ENCODE assay signal across 8 cellular contexts in genomic region chr14:20631821-20632389, GRCh38. TPM values are rescaled to one million over a fixed set of nuclear protein-coding genes. Genes with fewer than 3 reads are reported as not detected.
DNase-seq lines count a peak whose midpoint lies in the region; ATAC-seq and TF ChIP-seq lines count a peak whose summit lies in the region.

No MANE protein-coding gene starts in this region.

- no peaks in the 10 kb centered on the region for H3K36me3 Mint-ChIP-seq in activated naive CD8-positive, alpha-beta T cell

- no peak for TF ChIP-seq POLR2A in IMR-90 (IDR thresholded peaks at IDR 0.05; ENCODE audit: low read depth, low read length)

- H2AFZ ChIP-seq in IMR-90 (replicated peaks; ENCODE audit: low read length, poor library complexity), result no peak overlapping the region

- H4K5ac ChIP-seq in IMR-90 (ENCODE audit: low read depth, low read length), result no peak overlapping the region

- H3K9ac ChIP-seq in IMR-90 (ENCODE audit: low read depth, low read length), result no peak overlapping the region

- no peak for TF ChIP-seq RAD21 in IMR-90 (IDR thresholded peaks at IDR 0.05; ENCODE audit: low read length)

- H3K27me3 ChIP-seq in IMR-90 (ENCODE audit: control insufficient read depth, insufficient read depth, low read length), result peaks cover 4% of the 10 kb centered on the region

- no peak overlapping the region for H3K4ac ChIP-seq in IMR-90 (ENCODE audit: low read depth, low read length)

- H3K4me1 Mint-ChIP-seq in activated naive CD8-positive, alpha-beta T cell (ENCODE audit: low read depth), result peaks cover 59% of the 10 kb centered on the region

- H3K27ac ChIP-seq in IMR-90 (ENCODE audit: insufficient read depth, low read length), result no peak overlapping the region

- no TSS peak for BruUV-seq in IMR-90 (replicated peaks; lab: Mats Ljungman, UMichigan)

- H3K27ac Mint-ChIP-seq in activated naive CD8-positive, alpha-beta T cell, result no peak overlapping the region

- no peak overlapping the region for H2BK5ac ChIP-seq in IMR-90 (ENCODE audit: low read depth, low read length, poor library complexity, severe bottlenecking)

- no peaks in the 10 kb centered on the region for H3K4me1 ChIP-seq in IMR-90 (ENCODE audit: control insufficient read depth, insufficient read depth, low read length)

- peaks cover 4% of the 10 kb centered on the region; the same call in 1 of the 2 replicates for H4K20me1 ChIP-seq in IMR-90 (ENCODE audit: insufficient read depth, low read length)

- peak overlapping the region; percentile 71 for H3K4me2 ChIP-seq in IMR-90 (ENCODE audit: low read depth, low read length)

- H4K91ac ChIP-seq in IMR-90 (ENCODE audit: insufficient read depth, low read depth, low read length), result no peak overlapping the region

- no peak overlapping the region for H2BK120ac ChIP-seq in IMR-90 (ENCODE audit: low read depth, low read length)

- TF ChIP-seq CTCF in IMR-90 (conservative IDR thresholded peaks at IDR 0.05; ENCODE audit: low read depth, low read length), result no peak
- TF ChIP-seq CTCF in GM20000 (IDR thresholded peaks at IDR 0.05; ENCODE audit: extremely low read depth, missing control alignments), result no peak

- no peaks in the 10 kb centered on the region for H3K9me3 ChIP-seq in IMR-90 (ENCODE audit: control insufficient read depth, insufficient read depth, low read length)

- H2BK15ac ChIP-seq in IMR-90 (ENCODE audit: low read depth, low read length), result no peak overlapping the region

- H3K27me3 Mint-ChIP-seq in activated naive CD8-positive, alpha-beta T cell, result no peaks in the 10 kb centered on the region

- no peak overlapping the region for H2BK20ac ChIP-seq in IMR-90 (ENCODE audit: low read depth, low read length)

- H2AK5ac ChIP-seq in IMR-90 (ENCODE audit: low read depth, low read length), result no peak overlapping the region

- ATAC-seq in IMR-90 (ENCODE audit: low read depth), result no peak; the same call in 1 of the 2 replicates
- ATAC-seq in left cardiac atrium, result peak; percentile 87 to 90
- no peak for ATAC-seq in HG03025 (IDR thresholded peaks at IDR 0.05; ENCODE audit: low FRiP score, unreplicated experiment)
- ATAC-seq in HG03342 (IDR thresholded peaks at IDR 0.05; ENCODE audit: unreplicated experiment), result no peak

- peak overlapping the region; percentile 30; the same call in 1 of the 2 replicates for H3K4me3 ChIP-seq in IMR-90 (ENCODE audit: insufficient read depth, low read depth, low read length)

- intact Hi-C loops in IMR-90 (cut with micrococcal nuclease) (loop anchor here (2.0 to 5.0 kb wide), 2 partner anchors 19 to 340 kb away; no protein-coding TSS in a partner anchor), left cardiac atrium (cut with DNase I) (loop anchor here in 1 of 2 donors (2.0 kb wide), 1 partner anchor 15 kb away; no protein-coding TSS in a partner anchor), posterior vena cava (cut with DNase I) (no loop called here)

- H3K4me3 Mint-ChIP-seq in activated naive CD8-positive, alpha-beta T cell, result peak overlapping the region; percentile 92

- H3K9me1 ChIP-seq in IMR-90 (ENCODE audit: insufficient read depth, low read length), result no peaks in the 10 kb centered on the region

- POLR2A ChIA-PET in IMR-90 (lab: Charles Lee; ENCODE audit: unreplicated experiment), result interaction anchor here (0.6 kb wide), 1 partner anchor 59 kb away, joined by 4 read pairs; no protein-coding TSS in a partner anchor

- H2AK9ac ChIP-seq in IMR-90 (replicated peaks; ENCODE audit: low read depth, low read length, poor library complexity), result no peak overlapping the region

- H3K18ac ChIP-seq in IMR-90 (ENCODE audit: low read depth, low read length), result no peak overlapping the region

- H3K14ac ChIP-seq in IMR-90 (replicated peaks; ENCODE audit: low read depth, low read length), result no peak overlapping the region

- peak; percentile 87 for DNase-seq in Daoy (ENCODE audit: low read depth)
- peak; percentile 56 for DNase-seq in IMR-90
- peak; percentile 80 for DNase-seq in left cardiac atrium
- peak; percentile 88 for DNase-seq in posterior vena cava (ENCODE audit: low spot score)
- no peak for DNase-seq in GM20000 (ENCODE audit: low spot score)

- CTCF ChIA-PET in IMR-90 (lab: Yijun Ruan, JAX), result no interaction called here

- H3K56ac ChIP-seq in IMR-90 (ENCODE audit: extremely low read depth, insufficient read depth, low read length), result no peak overlapping the region

- 10% methylated on average over 2 of the region's 19 CpGs; no CpG with 5 or more reads in 1 of the 2 experiments for WGBS in IMR-90 (ENCODE audit: extremely low coverage in 2 of 2, insufficient read length in 1 of 2), 2 experiments

- no peaks in the 10 kb centered on the region for H3K79me1 ChIP-seq in IMR-90 (ENCODE audit: low read depth in 1 of 2, low read length in 2 of 2)

- dilution Hi-C loops in IMR-90 (cut with HindIII; ENCODE audit: low sequenced_read_pairs, unreplicated experiment), result no loop called here

- no peaks in the 10 kb centered on the region for H3K36me3 ChIP-seq in IMR-90 (ENCODE audit: control insufficient read depth, insufficient read depth, low read length)

- in situ Hi-C loops in IMR-90 (cut with MboI; ENCODE audit: low sequenced_read_pairs), result loop anchor here (5.0 kb wide), 1 partner anchor 50 kb away; the partner anchor contains the start of gene RNASE4

- no peak overlapping the region for H3K23ac ChIP-seq in IMR-90 (ENCODE audit: low read depth, low read length)

- H4K8ac ChIP-seq in IMR-90 (ENCODE audit: low read depth in 2 of 2, low read length in 2 of 2), result no peak overlapping the region

- no peaks in the 10 kb centered on the region for H3K9me3 Mint-ChIP-seq in activated naive CD8-positive, alpha-beta T cell (ENCODE audit: low read depth)

TF ChIP-seq in IMR-90, 13 proteins besides CTCF, POLR2A, EP300 and RAD21:
- TF ChIP-seq CEBPB (IDR thresholded peaks at IDR 0.05; ENCODE audit: low read depth, low read length) (no peak), ELK1 (IDR thresholded peaks at IDR 0.05; ENCODE audit: borderline replicate concordance, low read depth, low read length) (no peak), USF2 (IDR thresholded peaks at IDR 0.05; ENCODE audit: low read depth, low read length) (no peak), BHLHE40 (IDR thresholded peaks at IDR 0.05; ENCODE audit: low read depth, low read length) (no peak), FOS (IDR thresholded peaks at IDR 0.05; ENCODE audit: low read depth, low read length) (no peak), CHD1 (IDR thresholded peaks at IDR 0.05; ENCODE audit: low read depth, low read length) (no peak), SMC3 (IDR thresholded peaks at IDR 0.05; ENCODE audit: low read depth, low read length) (no peak)

RNA-seq across cellular contexts. Expression of gene OR6S1, which starts 9.6 kb away (rescaled TPM):
- total RNA-seq in Daoy (2014; rRNA removed; shearing (Covaris generic)), result not detected in 2 replicates
- not detected in 2 replicates for total RNA-seq in IMR-90 (2012; rRNA removed)
- polyA plus RNA-seq in IMR-90 (2012; rRNA removed), result not detected in 2 replicates
- not detected in 2 replicates for polyA plus RNA-seq in IMR-90 (2012; cell fraction: cytosol; rRNA removed)
- not detected in 2 replicates for polyA plus RNA-seq in IMR-90 (2012; cell fraction: nucleus; rRNA removed; ENCODE audit: low replicate concordance)
- not detected for total RNA-seq in left cardiac atrium
- total RNA-seq in posterior vena cava, result not detected

RNA-seq across cellular contexts. Expression of gene RNASE12, which starts 40.7 kb away (rescaled TPM):
- total RNA-seq in Daoy (2014; rRNA removed; shearing (Covaris generic)), result not detected in 2 replicates
- total RNA-seq in IMR-90 (2012; rRNA removed) (not detected in 2 replicates), left cardiac atrium (not detected), posterior vena cava (not detected)
- polyA plus RNA-seq in IMR-90 (2012; rRNA removed), result not detected in 2 replicates
- not detected in 2 replicates for polyA plus RNA-seq in IMR-90 (2012; cell fraction: cytosol; rRNA removed)
- polyA plus RNA-seq in IMR-90 (2012; cell fraction: nucleus; rRNA removed; ENCODE audit: low replicate concordance), result not detected in 2 replicates

RNA-seq across cellular contexts. Expression of gene RNASE11, which starts 44.1 kb away (rescaled TPM):
- total RNA-seq in Daoy (2014; rRNA removed; shearing (Covaris generic)), result 0.17 TPM in 1 of 2 replicates, not detected in the other
- not detected in 2 replicates for total RNA-seq in IMR-90 (2012; rRNA removed)
- not detected in 2 replicates for polyA plus RNA-seq in IMR-90 (2012; rRNA removed)
- not detected in 2 replicates for polyA plus RNA-seq in IMR-90 (2012; cell fraction: cytosol; rRNA removed)
- not detected in 2 replicates for polyA plus RNA-seq in IMR-90 (2012; cell fraction: nucleus; rRNA removed; ENCODE audit: low replicate concordance)
- total RNA-seq in left cardiac atrium, result not detected
- not detected for total RNA-seq in posterior vena cava

RNA-seq across cellular contexts. Expression of gene RNASE4, which starts 52.5 kb away (rescaled TPM):
- 2.4 and 5.2 TPM in 2 replicates for total RNA-seq in Daoy (2014; rRNA removed; shearing (Covaris generic))
- total RNA-seq in IMR-90 (2012; rRNA removed) (8.1 and 10.4 TPM in 2 replicates), left cardiac atrium (10 to 100 TPM; 15.9 to 20.8 TPM), posterior vena cava (10 to 100 TPM; 42.3 to 44.3 TPM)
- polyA plus RNA-seq in IMR-90 (2012; rRNA removed), result 9.9 and 11.6 TPM in 2 replicates
- polyA plus RNA-seq in IMR-90 (2012; cell fraction: cytosol; rRNA removed), result 5.2 and 10.4 TPM in 2 replicates
- 2.7 and 5.5 TPM in 2 replicates for polyA plus RNA-seq in IMR-90 (2012; cell fraction: nucleus; rRNA removed; ENCODE audit: low replicate concordance)

RNA-seq across cellular contexts. Expression of gene ANG, which starts 56.7 kb away (rescaled TPM):
- total RNA-seq in Daoy (2014; rRNA removed; shearing (Covaris generic)), result 1.3 and 2.4 TPM in 2 replicates
- 3.6 and 3.9 TPM in 2 replicates for total RNA-seq in IMR-90 (2012; rRNA removed)
- 4.2 and 4.7 TPM in 2 replicates for polyA plus RNA-seq in IMR-90 (2012; rRNA removed)
- polyA plus RNA-seq in IMR-90 (2012; cell fraction: cytosol; rRNA removed), result 5.9 and 9.0 TPM in 2 replicates
- 1.9 and 2.4 TPM in 2 replicates for polyA plus RNA-seq in IMR-90 (2012; cell fraction: nucleus; rRNA removed; ENCODE audit: low replicate concordance)
- total RNA-seq in left cardiac atrium, result 10 to 100 TPM in 1 of 2 donors, 1 to 10 TPM in 1; 7.1 to 13.0 TPM
- total RNA-seq in posterior vena cava, result 10 to 100 TPM; 11.5 to 18.0 TPM

Comparison
In these comparisons a context has a peak if more than half of its experiments do, and no peak if none do; other contexts are left out.
1. ATAC-seq: peak in left cardiac atrium (2 of 2); none in IMR-90 (single experiment), HG03025 (single experiment) and HG03342 (single experiment).